ENCODE assay signal across 8 cellular contexts in genomic region chr17:42154514-42154883, GRCh38. TPM values are rescaled to one million over a fixed set of nuclear protein-coding genes. Genes with fewer than 3 reads are reported as not detected.
A peak's percentile ranks its signal among the peaks of the same experiment; 100 is the strongest.
DNase-seq lines count a peak whose midpoint lies in the region; ATAC-seq, FAIRE-seq and TF ChIP-seq lines count a peak whose summit lies in the region.

No MANE protein-coding gene starts in this region.

- POLR2A ChIA-PET in BJ (lab: Charles Lee): interaction anchor here (0.5 kb wide), 1 partner anchor 265 kb away, joined by 3 read pairs; no protein-coding TSS in a partner anchor

- DNase-seq in BJ (ENCODE audit: low read depth): no peak
- DNase-seq in choroid plexus epithelial cell (ENCODE audit: low read depth): no peak
- DNase-seq in naive B cell: no peak
- DNase-seq in GM12891 (ENCODE audit: insufficient read length, low spot score): no peak
- DNase-seq in HTR-8/SVneo (ENCODE audit: insufficient read length, low spot score): no peak

- no peak for TF ChIP-seq POLR2A in GM12891 (IDR thresholded peaks at IDR 0.05; ENCODE audit: low read depth, low read length)

- H3K27ac ChIP-seq in HUES48 (ENCODE audit: low read depth, low read length): peak overlapping the region; percentile 74

- FAIRE-seq in GM12891 (lab: Jason Lieb, UNC) (no peak), HTR-8/SVneo (lab: Jason Lieb, UNC) (no peak)

- H3K27ac Mint-ChIP-seq in naive B cell: peak overlapping the region; percentile 74 to 96 (median 96)

- no peaks in the 10 kb centered on the region for H3K27me3 ChIP-seq in BJ (ENCODE audit: control insufficient read depth, insufficient read depth, low read length)
- no peaks in the 10 kb centered on the region for H3K27me3 ChIP-seq in HUES48 (ENCODE audit: control insufficient read depth, insufficient read depth, low read length)

- H3K36me3 Mint-ChIP-seq in naive B cell: no peaks in the 10 kb centered on the region

- TF ChIP-seq CTCF in BJ (IDR thresholded peaks at IDR 0.05; ENCODE audit: insufficient read depth, low read depth, low read length) (no peak), choroid plexus epithelial cell (conservative IDR thresholded peaks at IDR 0.05; ENCODE audit: low read depth, low read length) (no peak)

- no peaks in the 10 kb centered on the region for H3K9me3 ChIP-seq in HUES48 (ENCODE audit: control insufficient read depth, insufficient read depth, low read length)

- ATAC-seq in naive B cell (ENCODE audit: low read depth in 2 of 2): peak; percentile 2 to 3
- no peak for ATAC-seq in GM18870 (IDR thresholded peaks at IDR 0.05; ENCODE audit: unreplicated experiment)
- ATAC-seq in HG03521 (IDR thresholded peaks at IDR 0.05; ENCODE audit: unreplicated experiment): no peak

- peaks cover 0 to 4% (median 0%) of the 10 kb centered on the region in 7 donors for H3K9me3 Mint-ChIP-seq in naive B cell

- H3K4me3 ChIP-seq in BJ (ENCODE audit: low read depth, low read length): peak overlapping the region; percentile 98
- H3K4me3 ChIP-seq in HUES48 (ENCODE audit: low read depth, low read length): peak overlapping the region; percentile 89
- H3K4me3 ChIP-seq in choroid plexus epithelial cell (ENCODE audit: low read depth, low read length): peak overlapping the region; percentile 99

- H3K9ac ChIP-seq in HUES48 (ENCODE audit: low read depth, low read length): peak overlapping the region; percentile 49

- peak overlapping the region; percentile 86 to 98 (median 96) for H3K4me3 Mint-ChIP-seq in naive B cell

- CTCF ChIA-PET in BJ (lab: Yijun Ruan, JAX): interaction anchor here (0.9 kb wide), 1 partner anchor 17 kb away, joined by 3 read pairs; no protein-coding TSS in a partner anchor

- H3K27me3 Mint-ChIP-seq in naive B cell: no peaks in the 10 kb centered on the region

- peaks cover 10% of the 10 kb centered on the region for H3K4me1 ChIP-seq in HUES48 (ENCODE audit: control insufficient read depth, insufficient read depth, low read length)

- peaks cover 1% of the 10 kb centered on the region; the same call in 1 of the 2 replicates for H3K36me3 ChIP-seq in BJ (ENCODE audit: control insufficient read depth, insufficient read depth, low read length)
- H3K36me3 ChIP-seq in HUES48 (ENCODE audit: control insufficient read depth, insufficient read depth, low read length): peaks cover 4% of the 10 kb centered on the region; the same call in 1 of the 2 replicates

- H3K4me1 Mint-ChIP-seq in naive B cell: peaks cover 25 to 46% (median 37%) of the 10 kb centered on the region in 3 donors

TF ChIP-seq in GM12891, 5 proteins besides CTCF, POLR2A, EP300 and RAD21:
- TF ChIP-seq PAX5 (IDR thresholded peaks at IDR 0.05; ENCODE audit: insufficient read depth, low read length, severe bottlenecking) (no peak), POU2F2 (IDR thresholded peaks at IDR 0.05; ENCODE audit: low read depth, low read length) (no peak), POLR2AphosphoS5 (IDR thresholded peaks at IDR 0.05; ENCODE audit: low read depth, low read length) (no peak), TAF1 (IDR thresholded peaks at IDR 0.05; ENCODE audit: low read depth, low read length) (no peak), SPI1 (IDR thresholded peaks at IDR 0.05; ENCODE audit: low read depth, low read length) (no peak)

RNA-seq across cellular contexts. Expression of gene RAB5C, which starts 0.3 kb away (rescaled TPM):
- polyA plus RNA-seq in BJ (2011; rRNA removed) (179 and 239 TPM in 2 replicates), naive B cell (ENCODE audit: low read depth in 6 of 6) (100 to 1,000 TPM in 3 of 6 donors, 10 to 100 TPM in 3; 72.4 to 137 (median 94.4) TPM)
- 42.7 and 50.5 TPM in 2 replicates for polyA minus RNA-seq in BJ (2011; rRNA and poly(A)+ RNA removed)
- polyA plus RNA-seq in GM12891 (2012; ENCODE audit: low read depth, missing spikeins): 58.1 TPM

RNA-seq across cellular contexts. Expression of gene KCNH4, which starts 26.4 kb away (rescaled TPM):
- polyA plus RNA-seq in BJ (2011; rRNA removed) (0.02 and 0.07 TPM in 2 replicates), naive B cell (ENCODE audit: low read depth in 6 of 6) (under 1 TPM in 4 of 6 donors, not detected in 2; 0.09 to 0.17 (median 0.12) TPM)
- 0.05 TPM in 1 of 2 replicates, not detected in the other for polyA minus RNA-seq in BJ (2011; rRNA and poly(A)+ RNA removed)
- 0.09 TPM for polyA plus RNA-seq in GM12891 (2012; ENCODE audit: low read depth, missing spikeins)

RNA-seq across cellular contexts. Expression of gene HCRT, which starts 30.8 kb away (rescaled TPM):
- polyA plus RNA-seq in BJ (2011; rRNA removed) (not detected in 2 replicates), naive B cell (ENCODE audit: low read depth in 6 of 6) (not detected)
- not detected in 2 replicates for polyA minus RNA-seq in BJ (2011; rRNA and poly(A)+ RNA removed)
- polyA plus RNA-seq in GM12891 (2012; ENCODE audit: low read depth, missing spikeins): not detected

RNA-seq across cellular contexts. Expression of gene HSPB9, which starts 31.9 kb away (rescaled TPM):
- polyA plus RNA-seq in BJ (2011; rRNA removed) (not detected in 2 replicates), naive B cell (ENCODE audit: low read depth in 6 of 6) (under 1 TPM in 4 of 6 donors, not detected in 2; 0.17 to 0.37 (median 0.25) TPM)
- polyA minus RNA-seq in BJ (2011; rRNA and poly(A)+ RNA removed): not detected in 2 replicates
- 0.14 TPM for polyA plus RNA-seq in GM12891 (2012; ENCODE audit: low read depth, missing spikeins)

RNA-seq across cellular contexts. Expression of gene KAT2A, which starts 33.3 kb away (rescaled TPM):
- polyA plus RNA-seq in BJ (2011; rRNA removed) (18.2 and 25.2 TPM in 2 replicates), naive B cell (ENCODE audit: low read depth in 6 of 6) (10 to 100 TPM in 4 of 6 donors, 1 to 10 TPM in 2; 5.0 to 13.5 (median 10.1) TPM)
- 9.2 and 12.8 TPM in 2 replicates for polyA minus RNA-seq in BJ (2011; rRNA and poly(A)+ RNA removed)
- 25.3 TPM for polyA plus RNA-seq in GM12891 (2012; ENCODE audit: low read depth, missing spikeins)

Comparison
In these comparisons a context has a peak if more than half of its experiments do, and no peak if none do; other contexts are left out.
1. ATAC-seq: peak in naive B cell (2 of 2); none in GM18870 (single experiment) and HG03521 (single experiment).
2. Peak in every context shown above with its lines, with median percentiles within 50 percentile points of each other: H3K4me3 ChIP-seq.